In the genomic region with DNA sequence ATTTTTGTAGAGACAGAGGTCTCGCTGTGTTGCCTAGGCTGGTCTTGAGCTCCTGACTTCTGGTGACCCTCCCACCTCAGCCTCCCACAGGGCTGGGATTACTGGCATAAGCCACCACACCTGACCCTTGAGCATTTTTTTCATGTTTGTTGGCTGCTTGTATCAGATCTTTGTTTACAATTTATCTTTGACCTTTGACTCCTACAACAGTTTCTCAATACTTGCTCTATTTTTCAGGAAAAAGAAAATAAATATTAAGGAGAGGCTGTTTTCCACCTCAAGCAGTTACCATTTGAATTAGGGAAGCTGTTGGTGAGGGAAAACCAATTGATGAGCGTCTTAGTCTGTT, we compare ENCODE assay signal across 13 cellular contexts. TPM values are rescaled to one million over a fixed set of nuclear protein-coding genes. Genes with fewer than 3 reads are reported as not detected.
DNase-seq lines count a peak whose midpoint lies in the region; ATAC-seq and TF ChIP-seq lines count a peak whose summit lies in the region.
"Had no signal": no experiment of that assay in that cellular context is flagged by ENCODE, and none has a peak within 500 bp of the region (broad histone marks: within the 10 kb centered on the region; RNA-seq: fewer than 3 reads in every experiment).

No MANE protein-coding gene starts in this region.

- no peak for TF ChIP-seq POLR2A in thyroid gland (IDR thresholded peaks at IDR 0.05)

- H3K4me1 Mint-ChIP-seq in HFFc6 (ENCODE audit: low read depth), result peaks cover 81% of the 10 kb centered on the region
- H3K4me1 Mint-ChIP-seq in activated CD8-positive, alpha-beta T cell treated with anti-CD3 and anti-CD28 coated beads for 36 hours (ENCODE audit: low read depth), result peaks cover 9% of the 10 kb centered on the region

- intact Hi-C loops in thyroid gland (cut with DNase I), result no loop called here
- intact Hi-C loops in activated CD8-positive, alpha-beta T cell treated with anti-CD3 and anti-CD28 coated beads for 36 hours (cut with micrococcal nuclease), result no loop called here

- no peaks in the 10 kb centered on the region; the same call in 1 of the 2 replicates for H3K27me3 Mint-ChIP-seq in HFFc6 (ENCODE audit: insufficient read depth)
- H3K27me3 Mint-ChIP-seq in activated CD8-positive, alpha-beta T cell treated with anti-CD3 and anti-CD28 coated beads for 36 hours, result no peaks in the 10 kb centered on the region
- H3K27me3 Mint-ChIP-seq: CD8-positive, alpha-beta memory T cell had no signal

- no peak for TF ChIP-seq CTCF in HFFc6 (IDR thresholded peaks at IDR 0.05)
- no peak for TF ChIP-seq CTCF in thyroid gland (IDR thresholded peaks at IDR 0.05)
- TF ChIP-seq CTCF in activated CD8-positive, alpha-beta T cell treated with anti-CD3 and anti-CD28 coated beads for 36 hours (IDR thresholded peaks at IDR 0.05), result no peak

- H3K36me3 ChIP-seq in thyroid gland, result no peaks in the 10 kb centered on the region
- H3K36me3 ChIP-seq in GM23248 (ENCODE audit: low read depth), result no peaks in the 10 kb centered on the region

- no peaks in the 10 kb centered on the region for H3K9me3 ChIP-seq in thyroid gland
- H3K9me3 ChIP-seq in GM23248 (ENCODE audit: low read depth), result no peaks in the 10 kb centered on the region

- H3K4me3 Mint-ChIP-seq in HFFc6, result no peak overlapping the region
- no peak overlapping the region for H3K4me3 Mint-ChIP-seq in activated CD8-positive, alpha-beta T cell treated with anti-CD3 and anti-CD28 coated beads for 36 hours
- H3K4me3 Mint-ChIP-seq: CD8-positive, alpha-beta memory T cell had no signal

- POLR2A ChIA-PET in activated CD8-positive, alpha-beta T cell treated with anti-CD3 and anti-CD28 coated beads for 36 hours (lab: Charles Lee), result no interaction called here

- 0 out of 2 replicates have a peak overlapping the region, but pooled peaks have one; percentile 18 for H3K27ac Mint-ChIP-seq in HFFc6
- no peak overlapping the region for H3K27ac Mint-ChIP-seq in activated CD8-positive, alpha-beta T cell treated with anti-CD3 and anti-CD28 coated beads for 36 hours

- H3K27me3 ChIP-seq in thyroid gland (no peaks in the 10 kb centered on the region), GM23248 (replicated peaks; ENCODE audit: insufficient read depth) (no peaks in the 10 kb centered on the region)

- H3K36me3 Mint-ChIP-seq in HFFc6 (ENCODE audit: low read depth), result peaks cover 14% of the 10 kb centered on the region
- peaks cover 27% of the 10 kb centered on the region for H3K36me3 Mint-ChIP-seq in activated CD8-positive, alpha-beta T cell treated with anti-CD3 and anti-CD28 coated beads for 36 hours (ENCODE audit: low read depth)

- no peak for ATAC-seq in activated CD8-positive, alpha-beta T cell treated with anti-CD3 and anti-CD28 coated beads for 36 hours
- ATAC-seq: PC-3 had no signal

- H3K9me2 ChIP-seq in GM23248 (ENCODE audit: insufficient read depth), result no peaks in the 10 kb centered on the region

- H3K27ac ChIP-seq in thyroid gland, result peak overlapping the region in 2 of 3 donors; percentile 17 to 79
- no peak overlapping the region for H3K27ac ChIP-seq in GM23248

- CTCF ChIA-PET in activated CD8-positive, alpha-beta T cell treated with anti-CD3 and anti-CD28 coated beads for 36 hours (lab: Charles Lee), result interaction anchor here (1.6 to 1.8 kb wide), 2 partner anchors 18 to 21 kb away, joined by 8 read pairs; no protein-coding TSS in a partner anchor

- peaks cover 17% of the 10 kb centered on the region for H3F3A ChIP-seq in GM23248 (ENCODE audit: insufficient read depth)

- peaks cover 81% of the 10 kb centered on the region for H3K79me2 ChIP-seq in GM23248 (ENCODE audit: insufficient read depth)

- H3K4me3 ChIP-seq in thyroid gland (replicated peaks in 1 of 3), result no peak overlapping the region
- no peak overlapping the region for H3K4me3 ChIP-seq in GM23248

- in situ Hi-C loops in GM23248 (cut with MboI), result no loop called here

- no peak for DNase-seq in HFFc6
- DNase-seq in amniotic epithelial cell (ENCODE audit: low read depth), result peak; percentile 78
- peak; percentile 53 for DNase-seq in iris pigment epithelial cell (ENCODE audit: low read depth)
- no peak for DNase-seq in thyroid gland
- no peak for DNase-seq in ecto neural progenitor cell (ENCODE audit: low spot score)
- no peak for DNase-seq in GM23248
- DNase-seq in activated CD8-positive, alpha-beta T cell treated with anti-CD3 and anti-CD28 coated beads for 36 hours, result no peak
- DNase-seq: ACHN; CD8-positive, alpha-beta memory T cell; MV-4-11; NCI-H226; NK-92 treated with Interleukin-12 subunit alpha and Interleukin-12 subunit beta, amount 100 ng/mL, for 24 hours; PC-3 had no signal

- peaks cover 35 to 50% of the 10 kb centered on the region in 2 donors for H3K4me1 ChIP-seq in thyroid gland
- peaks cover 30% of the 10 kb centered on the region for H3K4me1 ChIP-seq in GM23248 (ENCODE audit: insufficient read depth)

- no peak overlapping the region for H2AFZ ChIP-seq in GM23248

- no peak overlapping the region for H3K4me2 ChIP-seq in GM23248 (ENCODE audit: unreplicated experiment)

- 100% methylated on average over 2 of the region's 2 CpGs for WGBS in thyroid gland, 2 donors
- 100% methylated on average over 2 of the region's 2 CpGs for WGBS in GM23248 (ENCODE audit: low coverage in 1 of 2, low lambda C conversion rate in 2 of 2, missing lambda C conversion rate in 2 of 2), 2 experiments

- H3K9me3 Mint-ChIP-seq in HFFc6, result no peaks in the 10 kb centered on the region
- no peaks in the 10 kb centered on the region for H3K9me3 Mint-ChIP-seq in activated CD8-positive, alpha-beta T cell treated with anti-CD3 and anti-CD28 coated beads for 36 hours
- H3K9me3 Mint-ChIP-seq: CD8-positive, alpha-beta memory T cell had no signal

- no peak overlapping the region for H3K9ac ChIP-seq in GM23248

- H4K20me1 ChIP-seq in GM23248 (ENCODE audit: insufficient read depth), result no peaks in the 10 kb centered on the region

RNA-seq across cellular contexts. Expression of a gene that starts 44.5 kb away (rescaled TPM):
- 10 to 100 TPM; 25.0 to 34.8 (median 27.2) TPM for total RNA-seq in HFFc6 (2021; fragmentation: NEBNext Ultra II Directional; extraction: Animal tissue kit (Norgen Biotek cat#: 25700))
- total RNA-seq in thyroid gland, result 10 to 100 TPM; 43.4 to 59.2 (median 52.1) TPM
- total RNA-seq in GM23248 (2014; rRNA removed; shearing (Covaris generic)), result 8.3 and 10.3 TPM in 2 replicates
- 6.2 and 8.6 TPM in 2 replicates for polyA plus RNA-seq in GM23248 (2016; fragmentation: Nextera tagmentation; extraction: Ambion mirVana)
- total RNA-seq in activated CD8-positive, alpha-beta T cell treated with anti-CD3 and anti-CD28 coated beads for 36 hours, result 10 to 100 TPM; 34.5 to 36.5 TPM

RNA-seq across cellular contexts. Expression of a gene that starts 50.2 kb away (rescaled TPM):
- 10 to 100 TPM; 43.9 to 51.3 (median 47.8) TPM for total RNA-seq in HFFc6 (2021; fragmentation: NEBNext Ultra II Directional; extraction: Animal tissue kit (Norgen Biotek cat#: 25700))
- 100 to 1,000 TPM in 3 of 4 donors, 10 to 100 TPM in 1; 87.0 to 161 (median 111) TPM for total RNA-seq in thyroid gland
- 33.9 and 41.7 TPM in 2 replicates for total RNA-seq in GM23248 (2014; rRNA removed; shearing (Covaris generic))
- 30.6 and 33.6 TPM in 2 replicates for polyA plus RNA-seq in GM23248 (2016; fragmentation: Nextera tagmentation; extraction: Ambion mirVana)
- total RNA-seq in activated CD8-positive, alpha-beta T cell treated with anti-CD3 and anti-CD28 coated beads for 36 hours, result 10 to 100 TPM; 52.6 to 56.0 TPM

Comparison
In these comparisons a context has a peak if more than half of its experiments do, and no peak if none do; other contexts are left out.
1. DNase-seq: peak in amniotic epithelial cell (single experiment) and iris pigment epithelial cell (single experiment); none in HFFc6 (single experiment), thyroid gland (0 of 2), ecto neural progenitor cell (single experiment), GM23248 (single experiment) and activated CD8-positive, alpha-beta T cell treated with anti-CD3 and anti-CD28 coated beads for 36 hours (single experiment).